ENCODE assay signal across 1 cellular context in the genomic region with DNA sequence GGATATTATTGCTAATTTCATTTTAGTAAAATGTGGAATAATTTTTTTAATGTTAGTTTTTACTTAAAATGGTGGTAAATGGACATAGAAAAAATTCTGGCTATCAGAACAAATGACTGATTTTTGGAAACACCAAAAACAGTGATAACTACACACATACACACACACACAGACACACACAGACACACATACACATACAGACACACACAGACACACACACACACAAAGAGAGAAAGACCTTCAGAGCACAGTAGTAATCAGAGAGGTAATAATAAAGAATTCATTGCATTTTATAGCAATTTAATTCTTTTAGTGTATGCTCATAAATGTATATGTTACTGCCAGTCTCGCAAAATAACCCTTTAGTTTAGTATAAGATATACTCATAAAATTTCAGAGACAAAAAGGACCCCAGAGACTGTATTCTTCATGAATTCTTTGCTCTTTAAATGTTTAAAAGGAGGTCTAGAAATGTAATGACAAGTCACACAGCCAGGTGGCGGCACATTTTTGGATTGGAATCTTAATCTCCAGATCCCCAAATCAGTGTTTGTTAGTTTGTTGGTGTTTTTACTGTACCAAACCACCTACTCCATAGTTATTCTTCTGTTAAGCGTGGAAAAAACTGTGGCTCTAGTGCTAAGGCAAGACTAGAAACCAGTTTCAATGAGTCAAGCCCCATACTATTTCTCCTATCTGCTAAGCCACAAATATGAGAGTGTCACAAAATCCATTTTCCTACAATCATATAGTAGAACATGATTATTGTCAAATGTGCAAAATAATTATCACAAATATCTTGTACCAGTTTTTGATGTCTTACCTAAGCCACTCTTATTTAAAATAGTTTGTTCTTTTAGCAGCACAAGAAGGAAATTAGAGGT.
TF ChIP-seq lines count a peak whose summit lies in the region.

No MANE protein-coding gene starts in this region.

TF ChIP-seq in HEK293, 187 proteins besides CTCF, POLR2A, EP300 and RAD21 (continued from another document):
- no peak for TF ChIP-seq ZNF148 (tag by site-specific recombination; IDR thresholded peaks at IDR 0.05; ENCODE audit: borderline replicate concordance)
